Comparison of ENCODE assay signal across 32 cellular contexts in genomic region chr7:70654146-70654545, GRCh38.
DNase-seq lines count a peak whose midpoint lies in the region; ATAC-seq, FAIRE-seq and TF ChIP-seq lines count a peak whose summit lies in the region.
"Had no signal": no experiment of that assay in that cellular context is flagged by ENCODE, and none has a peak within 500 bp of the region (broad histone marks: within the 10 kb centered on the region; RNA-seq: fewer than 3 reads in every experiment).

No MANE protein-coding gene starts in this region.

- TF ChIP-seq POLR2A in GM12878 (IDR thresholded peaks at IDR 0.05; ENCODE audit: low read depth, low read length) (no peak), K562 (conservative IDR thresholded peaks at IDR 0.05) (no peak)

- SMC1A ChIA-PET in GM12878 (lab: Charles Lee; ENCODE audit: uncharacterized antibody, unreplicated experiment): interaction anchor here (0.6 kb wide), 1 partner anchor 10 kb away, joined by 3 read pairs; no protein-coding TSS in a partner anchor

- H3K4me2 ChIP-seq in GM12878 (ENCODE audit: control insufficient read depth, insufficient read depth): no peak overlapping the region
- no peak overlapping the region for H3K4me2 ChIP-seq in K562 (ENCODE audit: insufficient read depth, low read length)
- H3K4me2 ChIP-seq: A549; BLaER1; BLaER1 treated with 17β-estradiol and CSF1 and Interleukin-3, amounts not matched to agents 10 nM and 100 nM had no signal

- H3K27me3 ChIP-seq in GM12878 (replicated peaks in 1 of 2; ENCODE audit: control insufficient read depth in 2 of 2, insufficient read depth in 2 of 2, low read length in 1 of 2) (no peaks in the 10 kb centered on the region), K562 (ENCODE audit: control insufficient read depth in 2 of 2, insufficient read depth in 2 of 2, low read length in 2 of 2) (peaks cover 6 to 21% of the 10 kb centered on the region in 2 experiments; a peak in 2 of 5 replicates)
- H3K27me3 ChIP-seq: BE2C; BLaER1; BLaER1 treated with 17β-estradiol and CSF1 and Interleukin-3, amounts not matched to agents 10 nM and 100 nM had no signal

- H3K9me3 ChIP-seq in GM12878 (replicated peaks; ENCODE audit: control insufficient read depth, insufficient read depth, low read length) (no peaks in the 10 kb centered on the region), K562 (replicated peaks; ENCODE audit: control insufficient read depth, insufficient read depth, low read depth, low read length) (no peaks in the 10 kb centered on the region)
- H3K9me3 ChIP-seq: A549, BE2C, Caco-2 had no signal

- peaks cover 4% of the 10 kb centered on the region for H3K9me3 Mint-ChIP-seq in mesothelial cell of epicardium
- H3K9me3 Mint-ChIP-seq: CD4-positive, alpha-beta T cell; CD8-positive, alpha-beta T cell had no signal

- BruUV-seq in GM12878 (replicated peaks; lab: Mats Ljungman, UMichigan): no TSS peak
- BruUV-seq in K562 (replicated peaks; lab: Mats Ljungman, UMichigan): no TSS peak

- H3K36me3 ChIP-seq in GM12878 (ENCODE audit: control insufficient read depth in 2 of 2, insufficient read depth in 2 of 2, low read length in 1 of 2) (peaks cover 0 to 5% of the 10 kb centered on the region in 2 experiments; a peak in 2 of 4 replicates), K562 (ENCODE audit: control insufficient read depth, insufficient read depth, low read length) (no peaks in the 10 kb centered on the region)
- H3K36me3 ChIP-seq: BE2C had no signal

- no peaks in the 10 kb centered on the region for H3K4me1 ChIP-seq in GM12878 (ENCODE audit: control insufficient read depth, insufficient read depth, low read length)
- H3K4me1 ChIP-seq in K562 (replicated peaks in 1 of 2; ENCODE audit: control insufficient read depth in 2 of 2, insufficient read depth in 2 of 2, low read length in 2 of 2): no peaks in the 10 kb centered on the region
- H3K4me1 ChIP-seq: A549, BE2C, Caco-2 had no signal

- POLR2A ChIA-PET in GM12878 (lab: Charles Lee) (no interaction called here), K562 (lab: Yijun Ruan, JAX) (no interaction called here)

- H2AFZ ChIP-seq in GM12878 (ENCODE audit: control insufficient read depth, low read depth, low read length): no peak overlapping the region
- H2AFZ ChIP-seq in K562 (ENCODE audit: low read depth, low read length): no peak overlapping the region

- CTCF ChIA-PET in GM12878 (lab: Yijun Ruan, JAX): no interaction called here
- CTCF ChIA-PET in K562 (lab: Yijun Ruan, JAX; ENCODE audit: low intra/inter-chr PET ratio): no interaction called here

- FAIRE-seq in GM12878 (lab: Jason Lieb, UNC): no peak
- no peak for FAIRE-seq in K562 (lab: Jason Lieb, UNC)
- FAIRE-seq: A204.1, A549, D721Med had no signal

- no peak overlapping the region for H3K4me3 Mint-ChIP-seq in mesothelial cell of epicardium
- H3K4me3 Mint-ChIP-seq: B cell; CD14-positive monocyte; CD4-positive, alpha-beta memory T cell; CD4-positive, alpha-beta T cell; CD4-positive, CD25-positive, alpha-beta regulatory T cell; CD8-positive, alpha-beta memory T cell; CD8-positive, alpha-beta T cell had no signal

- H3K27me3 Mint-ChIP-seq in mesothelial cell of epicardium (ENCODE audit: low read depth): no peaks in the 10 kb centered on the region
- H3K27me3 Mint-ChIP-seq: B cell; CD4-positive, alpha-beta memory T cell; CD4-positive, alpha-beta T cell; CD4-positive, CD25-positive, alpha-beta regulatory T cell; CD8-positive, alpha-beta memory T cell had no signal

- no peak for DNase-seq in GM12878 (ENCODE audit: low read depth, low spot score)
- no peak for DNase-seq in K562 (ENCODE audit: extremely low read depth in 1 of 4, low spot score in 3 of 4)
- DNase-seq in mesothelial cell of epicardium (ENCODE audit: low spot score in 2 of 2, unreplicated experiment in 2 of 2): no peak
- DNase-seq in mesenteric fat pad (ENCODE audit: low spot score): no peak
- DNase-seq: 8988T; ACHN; AML-193; BE2C; Caco-2; Calu3; CD4-positive, alpha-beta memory T cell; CD4-positive, alpha-beta T cell; CD4-positive, CD25-positive, alpha-beta regulatory T cell; CD8-positive, alpha-beta memory T cell; CD8-positive, alpha-beta T cell; COR-L47; DMS 273 treated with DMSO at 0.1 percent for 48 hours; DMS153; DMS53; DMS79; DMS79 treated with DMSO at 0.1 percent for 48 hours; DND-41; EL had no signal

- peaks cover 5% of the 10 kb centered on the region for H3K4me1 Mint-ChIP-seq in mesothelial cell of epicardium
- H3K4me1 Mint-ChIP-seq: B cell, CD14-positive monocyte had no signal

- peaks cover 7% of the 10 kb centered on the region for H3K36me3 Mint-ChIP-seq in mesothelial cell of epicardium
- H3K36me3 Mint-ChIP-seq: CD14-positive monocyte; CD4-positive, alpha-beta memory T cell; CD4-positive, CD25-positive, alpha-beta regulatory T cell; CD8-positive, alpha-beta T cell had no signal

- intact Hi-C loops in GM12878 (cut with micrococcal nuclease; ENCODE audit: unreplicated experiment) (no loop called here), K562 (cut with micrococcal nuclease) (no loop called here)

- H4K20me1 ChIP-seq in GM12878 (ENCODE audit: control insufficient read depth, insufficient read depth) (no peaks in the 10 kb centered on the region), K562 (replicated peaks; ENCODE audit: control insufficient read depth, insufficient read depth, low read length) (no peaks in the 10 kb centered on the region; the same call in 1 of the 2 replicates)
- H4K20me1 ChIP-seq: BLaER1; BLaER1 treated with 17β-estradiol and CSF1 and Interleukin-3, amounts not matched to agents 10 nM and 100 nM had no signal

- H3K27ac ChIP-seq in GM12878 (ENCODE audit: control insufficient read depth, insufficient read depth) (no peak overlapping the region), K562 (ENCODE audit: extremely low read depth, low read depth, low read length) (no peak overlapping the region)
- H3K27ac ChIP-seq: 22Rv1; A549; BLaER1; BLaER1 treated with 17β-estradiol and CSF1 and Interleukin-3, amounts not matched to agents 10 nM and 100 nM; C4-2B had no signal

- ATAC-seq in GM12878 (no peak), K562 (no peak)
- ATAC-seq: A549; CD8-positive, alpha-beta T cell had no signal

- H3K27ac Mint-ChIP-seq in mesothelial cell of epicardium: no peak overlapping the region
- H3K27ac Mint-ChIP-seq: B cell; CD14-positive monocyte; CD4-positive, alpha-beta memory T cell; CD4-positive, alpha-beta T cell; CD4-positive, CD25-positive, alpha-beta regulatory T cell; CD8-positive, alpha-beta T cell had no signal

- H3K4me3 ChIP-seq in GM12878: no peak overlapping the region
- H3K4me3 ChIP-seq in K562: no peak overlapping the region
- H3K4me3 ChIP-seq: A549; BLaER1; BLaER1 treated with 17β-estradiol and CSF1 and Interleukin-3, amounts not matched to agents 10 nM and 100 nM had no signal

- WGBS in GM12878 (ENCODE audit: insufficient coverage, insufficient replicate concordance, low lambda C conversion rate, missing lambda C conversion rate): 38% methylated on average over 3 of the region's 3 CpGs
- WGBS in K562 (ENCODE audit: insufficient coverage, low coverage, missing lambda C conversion rate): 2% methylated on average over 3 of the region's 3 CpGs

- TF ChIP-seq CTCF in GM12878 (IDR thresholded peaks at IDR 0.05 in 2 of 3, conservative IDR thresholded peaks at IDR 0.05 in 1 of 3; ENCODE audit: control insufficient read depth in 2 of 3, extremely low read depth in 1 of 3, insufficient read depth in 1 of 3, low read depth in 3 of 3, low read length in 3 of 3): no peak
- no peak for TF ChIP-seq CTCF in K562 (IDR thresholded peaks at IDR 0.05 in 2 of 3, conservative IDR thresholded peaks at IDR 0.05 in 1 of 3; ENCODE audit: insufficient read depth in 2 of 3, low read depth in 1 of 3, low read length in 3 of 3)
- no peak for TF ChIP-seq CTCF in mesothelial cell of epicardium (IDR thresholded peaks at IDR 0.05; ENCODE audit: unreplicated experiment)

- in situ Hi-C loops in GM12878 (cut with MboI) (no loop called here), K562 (cut with MboI) (no loop called here)

- TF ChIP-seq EP300 in GM12878 (IDR thresholded peaks at IDR 0.05; ENCODE audit: borderline replicate concordance in 1 of 2, control insufficient read depth in 1 of 2, low read depth in 2 of 2, low read length in 2 of 2): no peak
- no peak for TF ChIP-seq EP300 in K562 (IDR thresholded peaks at IDR 0.05; ENCODE audit: low read length)

- H3K9ac ChIP-seq in GM12878 (ENCODE audit: control insufficient read depth, insufficient read depth, low read length) (no peak overlapping the region), K562 (ENCODE audit: insufficient read depth in 1 of 2, low read depth in 2 of 2, low read length in 2 of 2) (no peak overlapping the region)
- H3K9ac ChIP-seq: BLaER1; BLaER1 treated with 17β-estradiol and CSF1 and Interleukin-3, amounts not matched to agents 10 nM and 100 nM had no signal

- H3K9me1 ChIP-seq in K562 (ENCODE audit: control insufficient read depth, insufficient read depth, low read length): no peaks in the 10 kb centered on the region

- TF ChIP-seq RAD21 in GM12878 (IDR thresholded peaks at IDR 0.05; ENCODE audit: insufficient read depth, low read depth, low read length) (no peak), K562 (CRISPR knock-in tag; conservative IDR thresholded peaks at IDR 0.05 in 1 of 2, IDR thresholded peaks at IDR 0.05 in 1 of 2) (no peak)

- H3K79me2 ChIP-seq in GM12878 (ENCODE audit: control insufficient read depth, insufficient read depth, low read length) (no peaks in the 10 kb centered on the region), K562 (ENCODE audit: control insufficient read depth, insufficient read depth, low read length) (no peaks in the 10 kb centered on the region)

- RAD21 ChIA-PET in GM12878 (lab: Charles Lee; ENCODE audit: unreplicated experiment): no interaction called here

TF ChIP-seq in GM12878, 131 proteins besides CTCF, POLR2A, EP300 and RAD21 (continues in another document):
- TF ChIP-seq MAX (IDR thresholded peaks at IDR 0.05; ENCODE audit: low read depth, low read length): no peak
- no peak for TF ChIP-seq TAF1 (IDR thresholded peaks at IDR 0.05; ENCODE audit: borderline replicate concordance, low read depth, low read length)
- TF ChIP-seq POLR2AphosphoS5 (IDR thresholded peaks at IDR 0.05; ENCODE audit: low read length): no peak

TF ChIP-seq in K562, 482 proteins besides CTCF, POLR2A, EP300 and RAD21 (continues in another document):
- TF ChIP-seq PURB (CRISPR knock-in tag; IDR thresholded peaks at IDR 0.05; ENCODE audit: low read depth): no peak
